10 cellular contexts compared by ENCODE assay signal in genomic region chr21:17045214-17045835, GRCh38.
A peak's percentile ranks its signal among the peaks of the same experiment; 100 is the strongest.
DNase-seq lines count a peak whose midpoint lies in the region; FAIRE-seq and TF ChIP-seq lines count a peak whose summit lies in the region.
"Had no signal": no experiment of that assay in that cellular context is flagged by ENCODE, and none has a peak within 500 bp of the region (broad histone marks: within the 10 kb centered on the region; RNA-seq: fewer than 3 reads in every experiment).

No MANE protein-coding gene starts in this region.

- H3K27ac ChIP-seq in mammary epithelial cell (ENCODE audit: insufficient read depth, low read depth, low read length), result no peak overlapping the region
- H3K27ac ChIP-seq in tibial artery, result no peak overlapping the region
- H3K27ac ChIP-seq in small intestine (ENCODE audit: low read depth in 1 of 2, low read length in 1 of 2), result no peak overlapping the region

- peak; percentile 11 for FAIRE-seq in D721Med (lab: Jason Lieb, UNC)
- no peak for FAIRE-seq in small intestine (lab: Jason Lieb, UNC)

- no peaks in the 10 kb centered on the region for H3K27me3 Mint-ChIP-seq in activated naive CD8-positive, alpha-beta T cell treated with anti-CD3 and anti-CD28 coated beads for 36 hours
- no peaks in the 10 kb centered on the region for H3K27me3 Mint-ChIP-seq in activated CD4-positive, alpha-beta memory T cell treated with anti-CD3 and anti-CD28 coated beads for 36 hours
- H3K27me3 Mint-ChIP-seq: activated naive CD4-positive, alpha-beta T cell treated with anti-CD3 and anti-CD28 coated beads, Interleukin-2, amount 10 ng/mL, durations not matched to agents 7 days and 5 days had no signal

- H4K20me1 ChIP-seq in mammary epithelial cell (ENCODE audit: insufficient read depth, low read length), result no peaks in the 10 kb centered on the region

- H3K9ac ChIP-seq in mammary epithelial cell (ENCODE audit: insufficient read depth, low read length), result no peak overlapping the region

- H3K27ac Mint-ChIP-seq in activated naive CD8-positive, alpha-beta T cell treated with anti-CD3 and anti-CD28 coated beads for 36 hours, result no peak overlapping the region
- H3K27ac Mint-ChIP-seq in activated CD4-positive, alpha-beta memory T cell treated with anti-CD3 and anti-CD28 coated beads for 36 hours, result no peak overlapping the region
- H3K27ac Mint-ChIP-seq: activated naive CD4-positive, alpha-beta T cell treated with anti-CD3 and anti-CD28 coated beads, Interleukin-2, amount 10 ng/mL, durations not matched to agents 7 days and 5 days had no signal

- no peaks in the 10 kb centered on the region for H3K36me3 Mint-ChIP-seq in activated naive CD8-positive, alpha-beta T cell treated with anti-CD3 and anti-CD28 coated beads for 36 hours
- no peaks in the 10 kb centered on the region for H3K36me3 Mint-ChIP-seq in activated CD4-positive, alpha-beta memory T cell treated with anti-CD3 and anti-CD28 coated beads for 36 hours
- H3K36me3 Mint-ChIP-seq: activated naive CD4-positive, alpha-beta T cell treated with anti-CD3 and anti-CD28 coated beads, Interleukin-2, amount 10 ng/mL, durations not matched to agents 7 days and 5 days had no signal

- BruUV-seq in mammary epithelial cell (replicated peaks; lab: Mats Ljungman, UMichigan), result no TSS peak

- H2AFZ ChIP-seq in mammary epithelial cell (ENCODE audit: low read depth, low read length), result no peak overlapping the region

- H3K4me3 ChIP-seq in mammary epithelial cell (replicated peaks in 1 of 3; ENCODE audit: insufficient read depth in 1 of 3, low read depth in 2 of 3, low read length in 3 of 3) (no peak overlapping the region), tibial artery (no peak overlapping the region), small intestine (ENCODE audit: low read depth in 1 of 2, low read length in 2 of 2) (no peak overlapping the region)
- H3K4me3 ChIP-seq: HAP-1 had no signal

- CTCF ChIA-PET in mammary epithelial cell (lab: Charles Lee; ENCODE audit: low non-redundant PET), result no interaction called here
- CTCF ChIA-PET in activated CD4-positive, alpha-beta memory T cell treated with anti-CD3 and anti-CD28 coated beads for 36 hours (lab: Charles Lee), result no interaction called here

- POLR2A ChIA-PET in activated CD4-positive, alpha-beta memory T cell treated with anti-CD3 and anti-CD28 coated beads for 36 hours (lab: Charles Lee), result no interaction called here

- DNase-seq in D721Med (ENCODE audit: insufficient read length, low spot score), result no peak
- peak; percentile 4 for DNase-seq in NCI-H1092 (lab: John Stamatoyannopoulos, UW)
- peak; percentile 6 for DNase-seq in mammary epithelial cell
- DNase-seq in medulla oblongata (ENCODE audit: extremely low spot score), result peak; percentile 52
- no peak for DNase-seq in activated naive CD8-positive, alpha-beta T cell treated with anti-CD3 and anti-CD28 coated beads for 36 hours
- DNase-seq in tibial artery, result no peak
- no peak for DNase-seq in small intestine
- DNase-seq in activated CD4-positive, alpha-beta memory T cell treated with anti-CD3 and anti-CD28 coated beads for 36 hours, result no peak
- DNase-seq: activated naive CD4-positive, alpha-beta T cell treated with anti-CD3 and anti-CD28 coated beads, Interleukin-2, amount 10 ng/mL, durations not matched to agents 7 days and 5 days had no signal

- no peaks in the 10 kb centered on the region for H3K79me2 ChIP-seq in mammary epithelial cell (ENCODE audit: insufficient read depth, low read length)

- TF ChIP-seq CTCF in D721Med (IDR thresholded peaks at IDR 0.05; ENCODE audit: insufficient read depth, missing control alignments) (peak; percentile 42), mammary epithelial cell (conservative IDR thresholded peaks at IDR 0.05 in 1 of 2, IDR thresholded peaks at IDR 0.05 in 1 of 2; ENCODE audit: extremely low read depth in 1 of 2, insufficient read depth in 1 of 2, low read depth in 1 of 2, low read length in 2 of 2) (peak; percentile 7 to 36), tibial artery (IDR thresholded peaks at IDR 0.05) (peak in 1 of 2 experiments; percentile 26)

- no peaks in the 10 kb centered on the region for H3K27me3 ChIP-seq in mammary epithelial cell (ENCODE audit: insufficient read depth, low read length)
- H3K27me3 ChIP-seq in tibial artery, result no peaks in the 10 kb centered on the region
- no peaks in the 10 kb centered on the region for H3K27me3 ChIP-seq in small intestine (ENCODE audit: control insufficient read depth in 2 of 2, insufficient read depth in 2 of 2, low read length in 2 of 2)

- no peak overlapping the region for H3K4me3 Mint-ChIP-seq in activated naive CD8-positive, alpha-beta T cell treated with anti-CD3 and anti-CD28 coated beads for 36 hours
- H3K4me3 Mint-ChIP-seq in activated CD4-positive, alpha-beta memory T cell treated with anti-CD3 and anti-CD28 coated beads for 36 hours, result no peak overlapping the region
- H3K4me3 Mint-ChIP-seq: activated naive CD4-positive, alpha-beta T cell treated with anti-CD3 and anti-CD28 coated beads, Interleukin-2, amount 10 ng/mL, durations not matched to agents 7 days and 5 days had no signal

- H3K9me3 ChIP-seq in mammary epithelial cell (replicated peaks; ENCODE audit: insufficient read depth, low read length) (peaks cover 14% of the 10 kb centered on the region), tibial artery (no peaks in the 10 kb centered on the region), small intestine (ENCODE audit: control insufficient read depth, low read depth) (no peaks in the 10 kb centered on the region)

- no peaks in the 10 kb centered on the region for H3K36me3 ChIP-seq in mammary epithelial cell (ENCODE audit: insufficient read depth, low read length)
- H3K36me3 ChIP-seq in tibial artery, result no peaks in the 10 kb centered on the region
- H3K36me3 ChIP-seq in small intestine (ENCODE audit: control insufficient read depth in 2 of 2, insufficient read depth in 2 of 2, low read length in 2 of 2), result no peaks in the 10 kb centered on the region
- H3K36me3 ChIP-seq: HAP-1 had no signal

- no peaks in the 10 kb centered on the region for H3K4me1 Mint-ChIP-seq in activated naive CD8-positive, alpha-beta T cell treated with anti-CD3 and anti-CD28 coated beads for 36 hours
- no peaks in the 10 kb centered on the region for H3K4me1 Mint-ChIP-seq in activated CD4-positive, alpha-beta memory T cell treated with anti-CD3 and anti-CD28 coated beads for 36 hours (ENCODE audit: low read depth)
- H3K4me1 Mint-ChIP-seq: activated naive CD4-positive, alpha-beta T cell treated with anti-CD3 and anti-CD28 coated beads, Interleukin-2, amount 10 ng/mL, durations not matched to agents 7 days and 5 days had no signal

- H3K9me3 Mint-ChIP-seq in activated naive CD8-positive, alpha-beta T cell treated with anti-CD3 and anti-CD28 coated beads for 36 hours, result peaks cover 18% of the 10 kb centered on the region
- H3K9me3 Mint-ChIP-seq in activated CD4-positive, alpha-beta memory T cell treated with anti-CD3 and anti-CD28 coated beads for 36 hours, result peaks cover 17% of the 10 kb centered on the region

- H3K4me2 ChIP-seq in mammary epithelial cell (ENCODE audit: insufficient read depth, low read depth, low read length), result no peak overlapping the region

- 67% methylated on average over 1 of the region's 1 CpG for WGBS in mammary epithelial cell (ENCODE audit: low coverage, missing lambda C conversion rate)
- 0 to 74% (median 42%) methylated on average over 1 of the region's 1 CpG for WGBS in small intestine, 3 donors

- H3K4me1 ChIP-seq in mammary epithelial cell (ENCODE audit: insufficient read depth, low read length), result no peaks in the 10 kb centered on the region
- H3K4me1 ChIP-seq in tibial artery, result no peaks in the 10 kb centered on the region
- no peaks in the 10 kb centered on the region for H3K4me1 ChIP-seq in small intestine (ENCODE audit: control insufficient read depth in 2 of 2, insufficient read depth in 1 of 2, low read depth in 1 of 2, low read length in 1 of 2)
- H3K4me1 ChIP-seq: HAP-1 had no signal

- in situ Hi-C loops in mammary epithelial cell (cut with MboI; ENCODE audit: low sequenced_read_pairs in 2 of 2), result no loop called here

- dilution Hi-C loops in mammary epithelial cell (cut with HindIII; ENCODE audit: low sequenced_read_pairs), result no loop called here

- intact Hi-C loops in mammary epithelial cell (cut with micrococcal nuclease) (loop anchor here (5.0 kb wide), 1 partner anchor 103 kb away; no protein-coding TSS in a partner anchor), tibial artery (cut with DNase I; ENCODE audit: low total_unique reads) (no loop called here)
- intact Hi-C loops in activated CD4-positive, alpha-beta memory T cell treated with anti-CD3 and anti-CD28 coated beads for 36 hours (cut with micrococcal nuclease), result no loop called here

Comparison
In these comparisons a context has a peak if more than half of its experiments do, and no peak if none do; other contexts are left out.
1. DNase-seq: peak in NCI-H1092 (single experiment), mammary epithelial cell (single experiment) and medulla oblongata (single experiment); none in D721Med (single experiment), activated naive CD8-positive, alpha-beta T cell treated with anti-CD3 and anti-CD28 coated beads for 36 hours (single experiment), tibial artery (0 of 2), small intestine (single experiment) and activated CD4-positive, alpha-beta memory T cell treated with anti-CD3 and anti-CD28 coated beads for 36 hours (single experiment).